Comparison of ENCODE assay signal across 1 cellular context in genomic region chr12:62891805-62892549, GRCh38.
TF ChIP-seq lines count a peak whose summit lies in the region.

No MANE protein-coding gene starts in this region.

TF ChIP-seq in HepG2, 621 proteins besides CTCF, POLR2A, EP300 and RAD21 (continued from another document and continues in another):
- TF ChIP-seq ZNF800 (CRISPR knock-in tag; IDR thresholded peaks at IDR 0.05) (no peak), ZNF660 (CRISPR knock-in tag; IDR thresholded peaks at IDR 0.05; ENCODE audit: borderline replicate concordance, low read depth) (no peak), EZH2 (conservative IDR thresholded peaks at IDR 0.05; ENCODE audit: low read depth, low read length) (no peak), SMYD3 (CRISPR knock-in tag; IDR thresholded peaks at IDR 0.05) (no peak), WIZ (CRISPR knock-in tag; IDR thresholded peaks at IDR 0.05) (no peak), PPARG (CRISPR knock-in tag; conservative IDR thresholded peaks at IDR 0.05) (peak; percentile 47; the same call in 1 of the 2 replicates), MEIS2 (CRISPR knock-in tag; IDR thresholded peaks at IDR 0.05) (no peak), ZNF484 (CRISPR knock-in tag; IDR thresholded peaks at IDR 0.05; ENCODE audit: borderline replicate concordance, low read depth) (no peak), PLSCR1 (CRISPR knock-in tag; IDR thresholded peaks at IDR 0.05; ENCODE audit: borderline replicate concordance) (no peak), ZNF430 (CRISPR knock-in tag; IDR thresholded peaks at IDR 0.05) (no peak), EHMT2 (IDR thresholded peaks at IDR 0.05; ENCODE audit: borderline replicate concordance, low read depth, low read length) (0 out of 2 replicates have a peak, but pooled peaks have one; percentile 41), ETS1 (CRISPR knock-in tag; IDR thresholded peaks at IDR 0.05) (no peak), ZNF446 (CRISPR knock-in tag; IDR thresholded peaks at IDR 0.05) (no peak), SMAD1 (CRISPR knock-in tag; IDR thresholded peaks at IDR 0.05; ENCODE audit: borderline replicate concordance, low read depth) (no peak), CREM (IDR thresholded peaks at IDR 0.05) (peak; percentile 96), CREM (CRISPR knock-in tag; IDR thresholded peaks at IDR 0.05) (no peak), PCBP2 (optimal IDR thresholded peaks at IDR 0.05; ENCODE audit: low read depth, low read length, poor library complexity, severe bottlenecking) (no peak), ZNF329 (CRISPR knock-in tag; IDR thresholded peaks at IDR 0.05; ENCODE audit: low read depth) (no peak), ZNF274 (CRISPR knock-in tag; IDR thresholded peaks at IDR 0.05) (no peak), ZBTB3 (CRISPR knock-in tag; IDR thresholded peaks at IDR 0.05; ENCODE audit: borderline replicate concordance, low read depth) (no peak), MXD4 (CRISPR knock-in tag; IDR thresholded peaks at IDR 0.05) (no peak; the same call in 1 of the 2 replicates), JDP2 (CRISPR knock-in tag; IDR thresholded peaks at IDR 0.05; ENCODE audit: borderline replicate concordance) (no peak; the same call in 1 of the 2 replicates), MNT (IDR thresholded peaks at IDR 0.05) (no peak), MTF2 (CRISPR knock-in tag; IDR thresholded peaks at IDR 0.05; ENCODE audit: borderline replicate concordance) (no peak), SRSF9 (IDR thresholded peaks at IDR 0.05; ENCODE audit: borderline replicate concordance, insufficient read depth, low read depth, low read length, poor library complexity, severe bottlenecking) (no peak), JUNB (CRISPR knock-in tag; IDR thresholded peaks at IDR 0.05; ENCODE audit: borderline replicate concordance) (no peak), PRDM4 (CRISPR knock-in tag; IDR thresholded peaks at IDR 0.05; ENCODE audit: borderline replicate concordance) (no peak), ZNF256 (CRISPR knock-in tag; conservative IDR thresholded peaks at IDR 0.05) (no peak), TCF7 (IDR thresholded peaks at IDR 0.05; ENCODE audit: low read depth) (peak; percentile 98), ZNF7 (CRISPR knock-in tag; IDR thresholded peaks at IDR 0.05) (peak; percentile 87), ZSCAN5A (CRISPR knock-in tag; IDR thresholded peaks at IDR 0.05; ENCODE audit: borderline replicate concordance) (peak; percentile 66; the same call in 1 of the 2 replicates), ZBTB37 (CRISPR knock-in tag; IDR thresholded peaks at IDR 0.05) (peak; percentile 96), ZNF563 (CRISPR knock-in tag; IDR thresholded peaks at IDR 0.05) (no peak), XBP1 (CRISPR knock-in tag; IDR thresholded peaks at IDR 0.05) (no peak), NFRKB (IDR thresholded peaks at IDR 0.05) (no peak), ZNF549 (CRISPR knock-in tag; IDR thresholded peaks at IDR 0.05) (no peak), ZSCAN31 (CRISPR knock-in tag; IDR thresholded peaks at IDR 0.05; ENCODE audit: low read depth) (peak; percentile 30; the same call in 1 of the 2 replicates), ZNF382 (CRISPR knock-in tag; IDR thresholded peaks at IDR 0.05; ENCODE audit: borderline replicate concordance) (no peak), DZIP1 (CRISPR knock-in tag; IDR thresholded peaks at IDR 0.05) (no peak), FOXP1 (IDR thresholded peaks at IDR 0.05) (peak; percentile 24; the same call in 1 of the 2 replicates), FOXP1 (CRISPR knock-in tag; IDR thresholded peaks at IDR 0.05) (peak; percentile 45; the same call in 1 of the 2 replicates), CBFB (CRISPR knock-in tag; IDR thresholded peaks at IDR 0.05) (no peak), KLF15 (CRISPR knock-in tag; IDR thresholded peaks at IDR 0.05; ENCODE audit: borderline replicate concordance) (no peak), PAF1 (CRISPR knock-in tag; IDR thresholded peaks at IDR 0.05) (no peak), MED1 (CRISPR knock-in tag; IDR thresholded peaks at IDR 0.05) (peak; percentile 92), ZFP36L2 (CRISPR knock-in tag; IDR thresholded peaks at IDR 0.05) (no peak), ZNF839 (CRISPR knock-in tag; IDR thresholded peaks at IDR 0.05; ENCODE audit: borderline replicate concordance) (no peak), RFX3 (CRISPR knock-in tag; IDR thresholded peaks at IDR 0.05) (no peak), CENPX (CRISPR knock-in tag; IDR thresholded peaks at IDR 0.05) (no peak), ZIK1 (CRISPR knock-in tag; IDR thresholded peaks at IDR 0.05; ENCODE audit: borderline replicate concordance, low read depth) (no peak), RELA (CRISPR knock-in tag; IDR thresholded peaks at IDR 0.05) (no peak), MLX (CRISPR knock-in tag; IDR thresholded peaks at IDR 0.05) (no peak), MED13 (CRISPR knock-in tag; IDR thresholded peaks at IDR 0.05) (peak; percentile 68; the same call in 1 of the 2 replicates), ZNF34 (CRISPR knock-in tag; IDR thresholded peaks at IDR 0.05; ENCODE audit: borderline replicate concordance) (no peak), ZNF468 (CRISPR knock-in tag; IDR thresholded peaks at IDR 0.05) (no peak), ZNF143 (CRISPR knock-in tag; IDR thresholded peaks at IDR 0.05) (no peak), SNAPC2 (CRISPR knock-in tag; IDR thresholded peaks at IDR 0.05) (no peak; the same call in 1 of the 2 replicates), FOXO4 (CRISPR knock-in tag; conservative IDR thresholded peaks at IDR 0.05) (no peak), NCOR1 (IDR thresholded peaks at IDR 0.05; ENCODE audit: borderline replicate concordance, low read length) (peak; percentile 96)
